ENCODE assay signal across 3 cellular contexts in the genomic region with DNA sequence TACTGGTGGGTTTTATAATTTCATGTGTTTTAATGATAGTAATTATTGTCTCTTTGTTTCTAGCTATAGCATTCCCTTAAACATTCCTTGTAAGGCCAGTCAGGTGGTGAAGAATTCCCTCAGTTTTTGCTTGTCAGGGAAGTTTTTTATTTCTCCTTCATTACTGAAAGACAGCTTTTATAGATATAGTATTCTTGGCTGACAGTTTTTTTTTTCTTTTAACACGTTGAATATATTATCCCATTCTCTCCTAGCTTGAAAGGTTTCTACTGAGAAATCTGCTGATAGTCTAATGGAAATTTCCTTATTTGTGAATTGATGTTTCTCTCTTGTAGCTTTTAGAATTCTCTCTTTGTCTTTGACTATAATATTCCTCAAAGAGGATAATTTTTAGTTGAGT.
"Had no signal": no experiment of that assay in that cellular context is flagged by ENCODE, and none has a peak within 500 bp of the region (broad histone marks: within the 10 kb centered on the region; RNA-seq: fewer than 3 reads in every experiment).

No MANE protein-coding gene starts in this region.

- DNase-seq: GDM1, GF-D8 had no signal

- H3K4me3 ChIP-seq: GM12878 had no signal

- ATAC-seq: GM12878 had no signal
